Comparison of ENCODE assay signal across 10 cellular contexts in genomic region chr1:175201061-175201508, GRCh38. TPM values are rescaled to one million over a fixed set of nuclear protein-coding genes. Genes with fewer than 3 reads are reported as not detected.
DNase-seq lines count a peak whose midpoint lies in the region; FAIRE-seq and TF ChIP-seq lines count a peak whose summit lies in the region.
"Had no signal": no experiment of that assay in that cellular context is flagged by ENCODE, and none has a peak within 500 bp of the region (broad histone marks: within the 10 kb centered on the region; RNA-seq: fewer than 3 reads in every experiment).

No MANE protein-coding gene starts in this region.

- H3K36me3 ChIP-seq in DOHH2 (ENCODE audit: control insufficient read depth, low read length) (no peaks in the 10 kb centered on the region), kidney (ENCODE audit: control insufficient read depth in 1 of 2, insufficient read depth in 2 of 2, low read length in 2 of 2) (no peaks in the 10 kb centered on the region), smooth muscle cell (ENCODE audit: low read depth) (no peaks in the 10 kb centered on the region)

- 22% methylated on average over 5 of the region's 5 CpGs for WGBS in smooth muscle cell (ENCODE audit: low lambda C conversion rate)

- H3K4me3 ChIP-seq in DOHH2 (ENCODE audit: low read length) (no peak overlapping the region), kidney (ENCODE audit: low read length in 2 of 2) (no peak overlapping the region), smooth muscle cell (no peak overlapping the region)

- H3K27me3 ChIP-seq in DOHH2 (ENCODE audit: control insufficient read depth, low read length) = no peaks in the 10 kb centered on the region
- H3K27me3 ChIP-seq in smooth muscle cell (ENCODE audit: low read depth) = no peaks in the 10 kb centered on the region

- no peaks in the 10 kb centered on the region for H3K9me2 ChIP-seq in DOHH2 (replicated peaks; ENCODE audit: control insufficient read depth, low read length)

- TF ChIP-seq CTCF in DOHH2 (IDR thresholded peaks at IDR 0.05; ENCODE audit: low read depth, low read length, poor library complexity, severe bottlenecking) (no peak), kidney (IDR thresholded peaks at IDR 0.05; ENCODE audit: borderline replicate concordance, extremely low read depth, insufficient read depth) (no peak), smooth muscle cell (IDR thresholded peaks at IDR 0.05; ENCODE audit: borderline replicate concordance, insufficient read depth, poor library complexity, severe bottlenecking) (no peak)

- H2AFZ ChIP-seq in smooth muscle cell (ENCODE audit: low read depth) = peak overlapping the region; percentile 43

- H3K27ac ChIP-seq in DOHH2 (ENCODE audit: low read depth, low read length) (no peak overlapping the region), kidney (ENCODE audit: low read depth in 2 of 2, low read length in 2 of 2) (peak overlapping the region; percentile 2 to 69), smooth muscle cell (ENCODE audit: low read depth) (peak overlapping the region; percentile 39)

- H3K9ac ChIP-seq in kidney (ENCODE audit: low read length in 2 of 2) = no peak overlapping the region
- no peak overlapping the region for H3K9ac ChIP-seq in smooth muscle cell (ENCODE audit: low read depth)

- peak; percentile 18 for DNase-seq in astrocyte of the hippocampus (ENCODE audit: low read depth, low spot score)
- peak; percentile 46 for DNase-seq in kidney
- no peak for DNase-seq in smooth muscle cell (lab: John Stamatoyannopoulos, UW; ENCODE audit: unreplicated experiment)
- DNase-seq in occipital lobe (lab: John Stamatoyannopoulos, UW) = no peak
- DNase-seq in HT-29 (ENCODE audit: low spot score) = no peak
- DNase-seq in SIG-M5 treated with dmso at 0.1 percent for 504 hours (lab: John Stamatoyannopoulos, UW; ENCODE audit: unreplicated experiment) = no peak
- no peak for DNase-seq in NCI-H2107 (lab: John Stamatoyannopoulos, UW)
- DNase-seq: posterior cingulate gyrus, T1000 had no signal

- H3K79me2 ChIP-seq in DOHH2 (ENCODE audit: control insufficient read depth, low read length) = no peaks in the 10 kb centered on the region
- no peaks in the 10 kb centered on the region for H3K79me2 ChIP-seq in smooth muscle cell (ENCODE audit: low read depth)

- H3F3A ChIP-seq in DOHH2 (ENCODE audit: control insufficient read depth, insufficient read depth) (0 out of 2 replicates have a peak, but pooled peaks cover 3% of the 10 kb centered on the region), smooth muscle cell (ENCODE audit: low read depth) (no peaks in the 10 kb centered on the region)

- peaks cover 81% of the 10 kb centered on the region for H3K4me1 ChIP-seq in DOHH2 (ENCODE audit: control insufficient read depth, low read length)
- peaks cover 7 to 11% of the 10 kb centered on the region in 2 donors for H3K4me1 ChIP-seq in kidney (ENCODE audit: control insufficient read depth in 1 of 2, insufficient read depth in 1 of 2, low read depth in 1 of 2, low read length in 2 of 2)
- no peaks in the 10 kb centered on the region for H3K4me1 ChIP-seq in smooth muscle cell (ENCODE audit: low read depth)

- H4K20me1 ChIP-seq in DOHH2 (ENCODE audit: control insufficient read depth, insufficient read depth, low read depth, low read length) (no peaks in the 10 kb centered on the region), smooth muscle cell (ENCODE audit: low read depth) (no peaks in the 10 kb centered on the region)

- H3K4me2 ChIP-seq in DOHH2 (ENCODE audit: low read length) = peak overlapping the region; percentile 33
- peak overlapping the region; percentile 68 for H3K4me2 ChIP-seq in smooth muscle cell

- intact Hi-C loops in kidney (cut with DNase I) = no loop called here

- FAIRE-seq in kidney (lab: Jason Lieb, UNC) = no peak

- no peaks in the 10 kb centered on the region for H3K9me3 ChIP-seq in DOHH2 (ENCODE audit: control insufficient read depth, insufficient read depth, low read length)
- no peaks in the 10 kb centered on the region for H3K9me3 ChIP-seq in kidney (ENCODE audit: control insufficient read depth in 1 of 2, low read length in 2 of 2)
- H3K9me3 ChIP-seq in smooth muscle cell (replicated peaks; ENCODE audit: low read depth) = no peaks in the 10 kb centered on the region

RNA-seq across cellular contexts. Expression of gene KIAA0040, which starts 8.5 kb away (rescaled TPM):
- total RNA-seq in kidney (34.1 TPM), smooth muscle cell (7.2 and 8.9 TPM in 2 replicates), occipital lobe (0.47 TPM)
- polyA plus RNA-seq in kidney (ENCODE audit: insufficient read depth, low read depth, low replicate concordance) (20.0 TPM), smooth muscle cell (3.8 and 8.4 TPM in 2 replicates)
- total RNA-seq in HT-29 (2014; rRNA removed; shearing (Covaris generic)) = 5.8 and 8.3 TPM in 2 replicates

Comparison
In these comparisons a context has a peak if more than half of its experiments do, and no peak if none do; other contexts are left out.
1. DNase-seq: peak in astrocyte of the hippocampus (single experiment) and kidney (single experiment); none in smooth muscle cell (single experiment), occipital lobe (single experiment), HT-29 (single experiment), SIG-M5 treated with dmso at 0.1 percent for 504 hours (single experiment) and NCI-H2107 (single experiment).